21 cellular contexts compared by ENCODE assay signal in genomic region chr16:81701296-81701970, GRCh38.
A peak's percentile ranks its signal among the peaks of the same experiment; 100 is the strongest.
DNase-seq lines count a peak whose midpoint lies in the region; ATAC-seq, FAIRE-seq and TF ChIP-seq lines count a peak whose summit lies in the region.
"Had no signal": no experiment of that assay in that cellular context is flagged by ENCODE, and none has a peak within 500 bp of the region (broad histone marks: within the 10 kb centered on the region; RNA-seq: fewer than 3 reads in every experiment).

No MANE protein-coding gene starts in this region.

- H3K79me2 ChIP-seq in K562 (ENCODE audit: control insufficient read depth, insufficient read depth, low read length) = no peaks in the 10 kb centered on the region
- no peaks in the 10 kb centered on the region for H3K79me2 ChIP-seq in mammary epithelial cell (ENCODE audit: insufficient read depth, low read length)

- no peaks in the 10 kb centered on the region for H3K9me1 ChIP-seq in K562 (ENCODE audit: control insufficient read depth, insufficient read depth, low read length)

- H3K27ac ChIP-seq in A549 = peak overlapping the region; percentile 94 to 97; a peak in 4 of 6 replicates
- no peak overlapping the region for H3K27ac ChIP-seq in K562 (ENCODE audit: extremely low read depth, low read depth, low read length)
- H3K27ac ChIP-seq in mammary epithelial cell (ENCODE audit: insufficient read depth, low read depth, low read length) = no peak overlapping the region

- in situ Hi-C loops in K562 (cut with MboI) = no loop called here
- in situ Hi-C loops in mammary epithelial cell (cut with MboI; ENCODE audit: low sequenced_read_pairs in 2 of 2) = no loop called here

- TF ChIP-seq EP300 in A549 (IDR thresholded peaks at IDR 0.05) (no peak), K562 (IDR thresholded peaks at IDR 0.05; ENCODE audit: low read length) (no peak)

- dilution Hi-C loops in mammary epithelial cell (cut with HindIII; ENCODE audit: low sequenced_read_pairs) = loop anchor here (10.0 kb wide), 2 partner anchors 77 to 307 kb away; no protein-coding TSS in a partner anchor

- peaks cover 9% of the 10 kb centered on the region for H3K36me3 Mint-ChIP-seq in activated CD4-positive, alpha-beta memory T cell treated with anti-CD3 and anti-CD28 coated beads for 36 hours
- H3K36me3 Mint-ChIP-seq in activated CD4-positive, alpha-beta memory T cell treated with anti-CD3 and anti-CD28 coated beads, Interleukin-2, amount 10 ng/mL, durations not matched to agents 7 days and 5 days (ENCODE audit: low read depth) = peaks cover 9% of the 10 kb centered on the region
- H3K36me3 Mint-ChIP-seq in natural killer cell = no peaks in the 10 kb centered on the region

- TF ChIP-seq CTCF in A549 (IDR thresholded peaks at IDR 0.05) (no peak), K562 (IDR thresholded peaks at IDR 0.05 in 2 of 3, conservative IDR thresholded peaks at IDR 0.05 in 1 of 3; ENCODE audit: insufficient read depth in 2 of 3, low read depth in 1 of 3, low read length in 3 of 3) (no peak), natural killer cell (IDR thresholded peaks at IDR 0.05) (no peak), mammary epithelial cell (conservative IDR thresholded peaks at IDR 0.05 in 1 of 2, IDR thresholded peaks at IDR 0.05 in 1 of 2; ENCODE audit: extremely low read depth in 1 of 2, insufficient read depth in 1 of 2, low read depth in 1 of 2, low read length in 2 of 2) (no peak)

- POLR2A ChIA-PET in activated CD4-positive, alpha-beta memory T cell treated with anti-CD3 and anti-CD28 coated beads for 36 hours (lab: Charles Lee) = no interaction called here
- POLR2A ChIA-PET in activated CD4-positive, alpha-beta memory T cell treated with anti-CD3 and anti-CD28 coated beads, Interleukin-2, amount 10 ng/mL, durations not matched to agents 7 days and 5 days (lab: Charles Lee) = interaction anchor here (0.7 kb wide), 1 partner anchor 11 kb away, joined by 3 read pairs; no protein-coding TSS in a partner anchor
- POLR2A ChIA-PET in A549 (lab: Yijun Ruan, JAX) = no interaction called here
- POLR2A ChIA-PET in K562 (lab: Yijun Ruan, JAX) = interaction anchor here (0.7 kb wide), 2 partner anchors 12 to 49 kb away, joined by 3 read pairs; no protein-coding TSS in a partner anchor

- H3K36me3 ChIP-seq in K562 (ENCODE audit: control insufficient read depth, insufficient read depth, low read length) (peaks cover 51% of the 10 kb centered on the region), mammary epithelial cell (ENCODE audit: insufficient read depth, low read length) (peaks cover 16% of the 10 kb centered on the region)

- ATAC-seq in A549 (no peak), K562 (no peak), natural killer cell (no peak)
- ATAC-seq: GM23338, Right ventricle myocardium inferior had no signal

- H3K4me3 ChIP-seq in A549 = no peak overlapping the region
- H3K4me3 ChIP-seq in K562 = no peak overlapping the region
- H3K4me3 ChIP-seq in mammary epithelial cell (replicated peaks in 1 of 3; ENCODE audit: insufficient read depth in 1 of 3, low read depth in 2 of 3, low read length in 3 of 3) = no peak overlapping the region
- H3K4me3 ChIP-seq: GM23338, HAP-1 had no signal

- no peak for TF ChIP-seq RAD21 in A549 (conservative IDR thresholded peaks at IDR 0.05 in 1 of 2, IDR thresholded peaks at IDR 0.05 in 1 of 2)
- TF ChIP-seq RAD21 in K562 (CRISPR knock-in tag; conservative IDR thresholded peaks at IDR 0.05 in 1 of 2, IDR thresholded peaks at IDR 0.05 in 1 of 2) = no peak

- no peak for DNase-seq in activated CD4-positive, alpha-beta memory T cell treated with anti-CD3 and anti-CD28 coated beads for 36 hours
- no peak for DNase-seq in activated CD4-positive, alpha-beta memory T cell treated with anti-CD3 and anti-CD28 coated beads, Interleukin-2, amount 10 ng/mL, durations not matched to agents 7 days and 5 days
- no peak for DNase-seq in A549 (ENCODE audit: low read depth in 1 of 2, low spot score in 1 of 2)
- no peak for DNase-seq in K562 (ENCODE audit: extremely low read depth in 1 of 4, low spot score in 3 of 4)
- DNase-seq in natural killer cell = no peak
- DNase-seq in mammary epithelial cell = no peak
- no peak for DNase-seq in NCI-H187 (lab: John Stamatoyannopoulos, UW)
- DNase-seq: 8988T, AML-193, C1 segment of cervical spinal cord, NCI-H1694 treated with DMSO at 0.1 percent for 48 hours, NCI-H2107, NCI-H446 treated with DMSO at 0.1 percent for 48 hours, NCI-H526 treated with DMSO at 0.1 percent for 48 hours, OCI-M1 had no signal

- no peaks in the 10 kb centered on the region; the same call in 1 of the 2 replicates for H4K20me1 ChIP-seq in K562 (replicated peaks; ENCODE audit: control insufficient read depth, insufficient read depth, low read length)
- H4K20me1 ChIP-seq in mammary epithelial cell (ENCODE audit: insufficient read depth, low read length) = no peaks in the 10 kb centered on the region

- H3K4me1 ChIP-seq in A549 (peaks cover 54% of the 10 kb centered on the region), K562 (replicated peaks in 1 of 2; ENCODE audit: control insufficient read depth in 2 of 2, insufficient read depth in 2 of 2, low read length in 2 of 2) (peaks cover 2 to 19% of the 10 kb centered on the region in 2 experiments; a peak in 4 of 5 replicates), mammary epithelial cell (ENCODE audit: insufficient read depth, low read length) (peaks cover 7% of the 10 kb centered on the region)
- H3K4me1 ChIP-seq: HAP-1 had no signal

- TF ChIP-seq POLR2A in A549 (IDR thresholded peaks at IDR 0.05; ENCODE audit: low read length) = no peak
- no peak for TF ChIP-seq POLR2A in K562 (conservative IDR thresholded peaks at IDR 0.05)

- H3K4me2 ChIP-seq in A549 (no peak overlapping the region), K562 (ENCODE audit: insufficient read depth, low read length) (no peak overlapping the region), mammary epithelial cell (ENCODE audit: insufficient read depth, low read depth, low read length) (no peak overlapping the region)
- H3K4me2 ChIP-seq: GM23338 had no signal

- H3K27ac Mint-ChIP-seq in activated CD4-positive, alpha-beta memory T cell treated with anti-CD3 and anti-CD28 coated beads for 36 hours = peak overlapping the region; percentile 18
- no peak overlapping the region for H3K27ac Mint-ChIP-seq in activated CD4-positive, alpha-beta memory T cell treated with anti-CD3 and anti-CD28 coated beads, Interleukin-2, amount 10 ng/mL, durations not matched to agents 7 days and 5 days
- H3K27ac Mint-ChIP-seq in natural killer cell = peak overlapping the region; percentile 18 to 48

- 91% methylated on average over 19 of the region's 20 CpGs for WGBS in A549 (ENCODE audit: missing lambda C conversion rate)
- WGBS in K562 (ENCODE audit: insufficient coverage, low coverage, missing lambda C conversion rate) = 88% methylated on average over 20 of the region's 20 CpGs
- WGBS in mammary epithelial cell (ENCODE audit: low coverage, missing lambda C conversion rate) = 78% methylated on average over 6 of the region's 20 CpGs

- H3K9me3 Mint-ChIP-seq in activated CD4-positive, alpha-beta memory T cell treated with anti-CD3 and anti-CD28 coated beads for 36 hours = no peaks in the 10 kb centered on the region
- H3K9me3 Mint-ChIP-seq in activated CD4-positive, alpha-beta memory T cell treated with anti-CD3 and anti-CD28 coated beads, Interleukin-2, amount 10 ng/mL, durations not matched to agents 7 days and 5 days = no peaks in the 10 kb centered on the region
- no peaks in the 10 kb centered on the region for H3K9me3 Mint-ChIP-seq in natural killer cell
- H3K9me3 Mint-ChIP-seq: GM23338 had no signal

- CTCF ChIA-PET in activated CD4-positive, alpha-beta memory T cell treated with anti-CD3 and anti-CD28 coated beads for 36 hours (lab: Charles Lee) = no interaction called here
- CTCF ChIA-PET in activated CD4-positive, alpha-beta memory T cell treated with anti-CD3 and anti-CD28 coated beads, Interleukin-2, amount 10 ng/mL, durations not matched to agents 7 days and 5 days (lab: Charles Lee) = no interaction called here
- CTCF ChIA-PET in A549 (lab: Yijun Ruan, JAX) = interaction anchor here (0.7 to 2.8 kb wide), 3 partner anchors 8 to 34 kb away, joined by 3 to 8 read pairs (median 5); no protein-coding TSS in a partner anchor
- CTCF ChIA-PET in K562 (lab: Yijun Ruan, JAX; ENCODE audit: low intra/inter-chr PET ratio) = no interaction called here
- CTCF ChIA-PET in mammary epithelial cell (lab: Charles Lee; ENCODE audit: low non-redundant PET) = interaction anchor here (0.5 kb wide), 1 partner anchor 28 kb away, joined by 3 read pairs; no protein-coding TSS in a partner anchor

- H3K9me3 ChIP-seq in A549 (no peaks in the 10 kb centered on the region), K562 (replicated peaks; ENCODE audit: control insufficient read depth, insufficient read depth, low read depth, low read length) (no peaks in the 10 kb centered on the region), mammary epithelial cell (replicated peaks; ENCODE audit: insufficient read depth, low read length) (no peaks in the 10 kb centered on the region)
- H3K9me3 ChIP-seq: HAP-1 had no signal

- no peak overlapping the region for H3K9ac ChIP-seq in K562 (ENCODE audit: insufficient read depth in 1 of 2, low read depth in 2 of 2, low read length in 2 of 2)
- no peak overlapping the region for H3K9ac ChIP-seq in mammary epithelial cell (ENCODE audit: insufficient read depth, low read length)

- H3K27me3 ChIP-seq in K562 (ENCODE audit: control insufficient read depth in 2 of 2, insufficient read depth in 2 of 2, low read length in 2 of 2) = no peaks in the 10 kb centered on the region
- no peaks in the 10 kb centered on the region for H3K27me3 ChIP-seq in mammary epithelial cell (ENCODE audit: insufficient read depth, low read length)

- peaks cover 2% of the 10 kb centered on the region for H3K4me1 Mint-ChIP-seq in activated CD4-positive, alpha-beta memory T cell treated with anti-CD3 and anti-CD28 coated beads for 36 hours (ENCODE audit: low read depth)
- peaks cover 5% of the 10 kb centered on the region for H3K4me1 Mint-ChIP-seq in activated CD4-positive, alpha-beta memory T cell treated with anti-CD3 and anti-CD28 coated beads, Interleukin-2, amount 10 ng/mL, durations not matched to agents 7 days and 5 days
- H3K4me1 Mint-ChIP-seq in natural killer cell = peaks cover 0 to 6% of the 10 kb centered on the region in 2 donors

- H3K27me3 Mint-ChIP-seq in activated CD4-positive, alpha-beta memory T cell treated with anti-CD3 and anti-CD28 coated beads for 36 hours = no peaks in the 10 kb centered on the region
- no peaks in the 10 kb centered on the region for H3K27me3 Mint-ChIP-seq in activated CD4-positive, alpha-beta memory T cell treated with anti-CD3 and anti-CD28 coated beads, Interleukin-2, amount 10 ng/mL, durations not matched to agents 7 days and 5 days
- no peaks in the 10 kb centered on the region for H3K27me3 Mint-ChIP-seq in natural killer cell (ENCODE audit: low read depth in 2 of 2)

- no peak overlapping the region for H2AFZ ChIP-seq in K562 (ENCODE audit: low read depth, low read length)
- no peak overlapping the region for H2AFZ ChIP-seq in mammary epithelial cell (ENCODE audit: low read depth, low read length)
- H2AFZ ChIP-seq: GM23338 had no signal

- TSS peak; percentile 24 for BruUV-seq in K562 (replicated peaks; lab: Mats Ljungman, UMichigan)
- BruUV-seq in mammary epithelial cell (replicated peaks; lab: Mats Ljungman, UMichigan) = no TSS peak

- no peak overlapping the region for H3K4me3 Mint-ChIP-seq in activated CD4-positive, alpha-beta memory T cell treated with anti-CD3 and anti-CD28 coated beads for 36 hours
- H3K4me3 Mint-ChIP-seq in activated CD4-positive, alpha-beta memory T cell treated with anti-CD3 and anti-CD28 coated beads, Interleukin-2, amount 10 ng/mL, durations not matched to agents 7 days and 5 days = no peak overlapping the region
- H3K4me3 Mint-ChIP-seq in natural killer cell = no peak overlapping the region
- H3K4me3 Mint-ChIP-seq: GM23338 had no signal

- intact Hi-C loops in activated CD4-positive, alpha-beta memory T cell treated with anti-CD3 and anti-CD28 coated beads for 36 hours (cut with micrococcal nuclease) = no loop called here
- intact Hi-C loops in K562 (cut with micrococcal nuclease) (no loop called here), natural killer cell (cut with micrococcal nuclease) (no loop called here), mammary epithelial cell (cut with micrococcal nuclease) (no loop called here)

- FAIRE-seq in A549 (lab: Jason Lieb, UNC) (no peak), K562 (lab: Jason Lieb, UNC) (no peak)
- FAIRE-seq: G401.6, GM12892, RCC 7860 had no signal

Comparison
In these comparisons a context has a peak if more than half of its experiments do, and no peak if none do; other contexts are left out.
1. POLR2A ChIA-PET loops: an anchor here in activated CD4-positive, alpha-beta memory T cell treated with anti-CD3 and anti-CD28 coated beads, Interleukin-2, amount 10 ng/mL, durations not matched to agents 7 days and 5 days (0.7 kb wide) and K562 (0.7 kb wide); none called in activated CD4-positive, alpha-beta memory T cell treated with anti-CD3 and anti-CD28 coated beads for 36 hours and A549.
2. H3K27ac ChIP-seq: peak in A549 (2 of 2); none in K562 (single experiment) and mammary epithelial cell (single experiment).
3. CTCF ChIA-PET loops: an anchor here in A549 (0.7 to 2.8 kb wide) and mammary epithelial cell (0.5 kb wide); none called in activated CD4-positive, alpha-beta memory T cell treated with anti-CD3 and anti-CD28 coated beads for 36 hours, activated CD4-positive, alpha-beta memory T cell treated with anti-CD3 and anti-CD28 coated beads, Interleukin-2, amount 10 ng/mL, durations not matched to agents 7 days and 5 days and K562.